ENCODE assay signal across 1 cellular context in the genomic region with DNA sequence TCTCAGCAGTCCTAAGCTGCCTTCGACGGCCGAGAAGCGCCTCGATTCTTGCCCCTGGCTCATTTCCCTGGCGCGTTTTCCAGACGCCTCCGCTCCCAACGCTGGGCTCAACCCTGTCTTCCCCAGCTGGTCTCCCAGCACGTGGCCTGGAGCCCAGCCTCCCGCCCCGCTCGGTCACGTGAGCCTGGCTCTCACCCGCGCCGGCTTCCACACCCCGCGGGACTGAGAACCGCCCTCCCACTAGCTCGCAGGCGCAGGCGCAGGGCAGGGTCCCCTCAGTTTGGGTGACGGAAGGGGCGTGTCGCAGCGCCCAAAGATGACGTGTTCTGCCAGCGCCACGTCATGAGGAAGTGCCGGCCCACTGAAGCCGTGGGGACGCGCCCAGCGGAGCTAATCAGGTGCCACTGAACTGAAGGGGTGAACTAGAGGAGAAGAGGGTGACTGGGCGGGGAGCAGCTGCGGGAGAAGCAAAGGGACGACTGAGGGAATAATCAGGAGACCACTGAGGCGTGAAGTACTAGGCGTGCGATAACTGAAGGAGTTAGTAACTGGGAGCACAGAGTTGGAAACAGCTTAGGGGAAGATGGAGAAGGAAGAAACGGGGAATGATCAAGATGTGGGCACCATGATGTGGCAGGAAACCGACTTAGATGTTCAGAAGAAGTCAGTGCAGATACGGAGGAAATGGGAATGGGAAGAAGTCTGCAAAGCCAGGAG.
TF ChIP-seq lines count a peak whose summit lies in the region.

A gene with protein sequence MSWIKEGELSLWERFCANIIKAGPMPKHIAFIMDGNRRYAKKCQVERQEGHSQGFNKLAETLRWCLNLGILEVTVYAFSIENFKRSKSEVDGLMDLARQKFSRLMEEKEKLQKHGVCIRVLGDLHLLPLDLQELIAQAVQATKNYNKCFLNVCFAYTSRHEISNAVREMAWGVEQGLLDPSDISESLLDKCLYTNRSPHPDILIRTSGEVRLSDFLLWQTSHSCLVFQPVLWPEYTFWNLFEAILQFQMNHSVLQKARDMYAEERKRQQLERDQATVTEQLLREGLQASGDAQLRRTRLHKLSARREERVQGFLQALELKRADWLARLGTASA (plus strand): TSS at position 343 of the 717 bp plus-strand sequence. CDS start 625 bp downstream, outside the sequence.

TF ChIP-seq in HepG2, 621 proteins besides CTCF, POLR2A, EP300 and RAD21 (continued from another document and continues in another):
- TF ChIP-seq, protein P1, sequence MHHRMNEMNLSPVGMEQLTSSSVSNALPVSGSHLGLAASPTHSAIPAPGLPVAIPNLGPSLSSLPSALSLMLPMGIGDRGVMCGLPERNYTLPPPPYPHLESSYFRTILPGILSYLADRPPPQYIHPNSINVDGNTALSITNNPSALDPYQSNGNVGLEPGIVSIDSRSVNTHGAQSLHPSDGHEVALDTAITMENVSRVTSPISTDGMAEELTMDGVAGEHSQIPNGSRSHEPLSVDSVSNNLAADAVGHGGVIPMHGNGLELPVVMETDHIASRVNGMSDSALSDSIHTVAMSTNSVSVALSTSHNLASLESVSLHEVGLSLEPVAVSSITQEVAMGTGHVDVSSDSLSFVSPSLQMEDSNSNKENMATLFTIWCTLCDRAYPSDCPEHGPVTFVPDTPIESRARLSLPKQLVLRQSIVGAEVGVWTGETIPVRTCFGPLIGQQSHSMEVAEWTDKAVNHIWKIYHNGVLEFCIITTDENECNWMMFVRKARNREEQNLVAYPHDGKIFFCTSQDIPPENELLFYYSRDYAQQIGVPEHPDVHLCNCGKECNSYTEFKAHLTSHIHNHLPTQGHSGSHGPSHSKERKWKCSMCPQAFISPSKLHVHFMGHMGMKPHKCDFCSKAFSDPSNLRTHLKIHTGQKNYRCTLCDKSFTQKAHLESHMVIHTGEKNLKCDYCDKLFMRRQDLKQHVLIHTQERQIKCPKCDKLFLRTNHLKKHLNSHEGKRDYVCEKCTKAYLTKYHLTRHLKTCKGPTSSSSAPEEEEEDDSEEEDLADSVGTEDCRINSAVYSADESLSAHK (CRISPR knock-in tag; IDR thresholded peaks at IDR 0.05; ENCODE audit: borderline replicate concordance), result peak; percentile 92
- TF ChIP-seq, protein P2, sequence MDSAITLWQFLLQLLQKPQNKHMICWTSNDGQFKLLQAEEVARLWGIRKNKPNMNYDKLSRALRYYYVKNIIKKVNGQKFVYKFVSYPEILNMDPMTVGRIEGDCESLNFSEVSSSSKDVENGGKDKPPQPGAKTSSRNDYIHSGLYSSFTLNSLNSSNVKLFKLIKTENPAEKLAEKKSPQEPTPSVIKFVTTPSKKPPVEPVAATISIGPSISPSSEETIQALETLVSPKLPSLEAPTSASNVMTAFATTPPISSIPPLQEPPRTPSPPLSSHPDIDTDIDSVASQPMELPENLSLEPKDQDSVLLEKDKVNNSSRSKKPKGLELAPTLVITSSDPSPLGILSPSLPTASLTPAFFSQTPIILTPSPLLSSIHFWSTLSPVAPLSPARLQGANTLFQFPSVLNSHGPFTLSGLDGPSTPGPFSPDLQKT (CRISPR knock-in tag; IDR thresholded peaks at IDR 0.05; ENCODE audit: borderline replicate concordance), result peak; percentile 12; the same call in 1 of the 2 replicates
- TF ChIP-seq CHCHD3 (CRISPR knock-in tag; IDR thresholded peaks at IDR 0.05) (peak; percentile 93), ZNF878 (CRISPR knock-in tag; IDR thresholded peaks at IDR 0.05) (peak; percentile 92), SALL2 (CRISPR knock-in tag; IDR thresholded peaks at IDR 0.05) (peak; percentile 92; the same call in 1 of the 2 replicates), RCOR2 (CRISPR knock-in tag; IDR thresholded peaks at IDR 0.05) (peak; percentile 82), ZNF670 (CRISPR knock-in tag; IDR thresholded peaks at IDR 0.05; ENCODE audit: borderline replicate concordance) (no peak), ZBTB38 (CRISPR knock-in tag; IDR thresholded peaks at IDR 0.05) (peak; percentile 96), SSRP1 (CRISPR knock-in tag; IDR thresholded peaks at IDR 0.05) (no peak), GTF2F1 (IDR thresholded peaks at IDR 0.05; ENCODE audit: low read length) (no peak), STAG1 (CRISPR knock-in tag; IDR thresholded peaks at IDR 0.05) (no peak), RELA (CRISPR knock-in tag; IDR thresholded peaks at IDR 0.05) (no peak), ZNF180 (CRISPR knock-in tag; IDR thresholded peaks at IDR 0.05; ENCODE audit: borderline replicate concordance, low read depth) (no peak), MXI1 (IDR thresholded peaks at IDR 0.05; ENCODE audit: borderline replicate concordance, low read depth, low read length) (peak; percentile 95; the same call in 2 of the 3 replicates), ZNF30 (CRISPR knock-in tag; IDR thresholded peaks at IDR 0.05) (peak; percentile 95), SP1 (IDR thresholded peaks at IDR 0.05) (peak; percentile 86; the same call in 1 of the 2 replicates), SP1 (CRISPR knock-in tag; IDR thresholded peaks at IDR 0.05) (peak; percentile 100), HDAC6 (IDR thresholded peaks at IDR 0.05; ENCODE audit: low read depth, low read length) (no peak), ZNF652 (CRISPR knock-in tag; IDR thresholded peaks at IDR 0.05; ENCODE audit: borderline replicate concordance, low read depth) (no peak), KMT2A (CRISPR knock-in tag; IDR thresholded peaks at IDR 0.05) (peak; percentile 89), FOXO1 (CRISPR knock-in tag; IDR thresholded peaks at IDR 0.05) (peak; percentile 64; the same call in 1 of the 2 replicates), SIN3A (IDR thresholded peaks at IDR 0.05; ENCODE audit: borderline replicate concordance, low read depth, low read length) (peak; percentile 95), TBL1XR1 (IDR thresholded peaks at IDR 0.05; ENCODE audit: borderline replicate concordance, low read length, partially characterized antibody) (no peak), ZNF850 (CRISPR knock-in tag; conservative IDR thresholded peaks at IDR 0.05) (no peak), BHLHE40 (IDR thresholded peaks at IDR 0.05; ENCODE audit: low read length) (peak; percentile 97), SUZ12 (IDR thresholded peaks at IDR 0.05; ENCODE audit: low read depth, low read length) (no peak), GTF3A (CRISPR knock-in tag; conservative IDR thresholded peaks at IDR 0.05) (no peak), ZNF772 (CRISPR knock-in tag; IDR thresholded peaks at IDR 0.05) (peak; percentile 98), ZNF441 (CRISPR knock-in tag; IDR thresholded peaks at IDR 0.05; ENCODE audit: borderline replicate concordance) (peak; percentile 58), HNRNPH1 (optimal IDR thresholded peaks at IDR 0.05; ENCODE audit: low read depth, low read length) (no peak), NFE2L1 (CRISPR knock-in tag; IDR thresholded peaks at IDR 0.05; ENCODE audit: borderline replicate concordance) (peak; percentile 71; the same call in 1 of the 2 replicates), KLF13 (CRISPR knock-in tag; IDR thresholded peaks at IDR 0.05) (peak; percentile 95; the same call in 1 of the 2 replicates), EHMT2 (IDR thresholded peaks at IDR 0.05; ENCODE audit: borderline replicate concordance, low read depth, low read length) (peak; percentile 63; the same call in 1 of the 2 replicates), SAP130 (CRISPR knock-in tag; IDR thresholded peaks at IDR 0.05; ENCODE audit: low read depth) (peak; percentile 99), NCOA2 (CRISPR knock-in tag; IDR thresholded peaks at IDR 0.05) (peak; percentile 84)
- TF ChIP-seq, protein P3, sequence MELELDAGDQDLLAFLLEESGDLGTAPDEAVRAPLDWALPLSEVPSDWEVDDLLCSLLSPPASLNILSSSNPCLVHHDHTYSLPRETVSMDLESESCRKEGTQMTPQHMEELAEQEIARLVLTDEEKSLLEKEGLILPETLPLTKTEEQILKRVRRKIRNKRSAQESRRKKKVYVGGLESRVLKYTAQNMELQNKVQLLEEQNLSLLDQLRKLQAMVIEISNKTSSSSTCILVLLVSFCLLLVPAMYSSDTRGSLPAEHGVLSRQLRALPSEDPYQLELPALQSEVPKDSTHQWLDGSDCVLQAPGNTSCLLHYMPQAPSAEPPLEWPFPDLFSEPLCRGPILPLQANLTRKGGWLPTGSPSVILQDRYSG (CRISPR knock-in tag; IDR thresholded peaks at IDR 0.05), result 0 out of 2 replicates have a peak, but pooled peaks have one; percentile 72
- TF ChIP-seq, protein P4, sequence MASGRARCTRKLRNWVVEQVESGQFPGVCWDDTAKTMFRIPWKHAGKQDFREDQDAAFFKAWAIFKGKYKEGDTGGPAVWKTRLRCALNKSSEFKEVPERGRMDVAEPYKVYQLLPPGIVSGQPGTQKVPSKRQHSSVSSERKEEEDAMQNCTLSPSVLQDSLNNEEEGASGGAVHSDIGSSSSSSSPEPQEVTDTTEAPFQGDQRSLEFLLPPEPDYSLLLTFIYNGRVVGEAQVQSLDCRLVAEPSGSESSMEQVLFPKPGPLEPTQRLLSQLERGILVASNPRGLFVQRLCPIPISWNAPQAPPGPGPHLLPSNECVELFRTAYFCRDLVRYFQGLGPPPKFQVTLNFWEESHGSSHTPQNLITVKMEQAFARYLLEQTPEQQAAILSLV (CRISPR knock-in tag; IDR thresholded peaks at IDR 0.05; ENCODE audit: borderline replicate concordance), result peak; percentile 97
- TF ChIP-seq, protein P5, sequence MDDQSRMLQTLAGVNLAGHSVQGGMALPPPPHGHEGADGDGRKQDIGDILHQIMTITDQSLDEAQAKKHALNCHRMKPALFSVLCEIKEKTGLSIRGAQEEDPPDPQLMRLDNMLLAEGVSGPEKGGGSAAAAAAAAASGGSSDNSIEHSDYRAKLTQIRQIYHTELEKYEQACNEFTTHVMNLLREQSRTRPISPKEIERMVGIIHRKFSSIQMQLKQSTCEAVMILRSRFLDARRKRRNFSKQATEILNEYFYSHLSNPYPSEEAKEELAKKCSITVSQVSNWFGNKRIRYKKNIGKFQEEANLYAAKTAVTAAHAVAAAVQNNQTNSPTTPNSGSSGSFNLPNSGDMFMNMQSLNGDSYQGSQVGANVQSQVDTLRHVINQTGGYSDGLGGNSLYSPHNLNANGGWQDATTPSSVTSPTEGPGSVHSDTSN (CRISPR knock-in tag; IDR thresholded peaks at IDR 0.05; ENCODE audit: borderline replicate concordance), result no peak
- TF ChIP-seq, protein P6, sequence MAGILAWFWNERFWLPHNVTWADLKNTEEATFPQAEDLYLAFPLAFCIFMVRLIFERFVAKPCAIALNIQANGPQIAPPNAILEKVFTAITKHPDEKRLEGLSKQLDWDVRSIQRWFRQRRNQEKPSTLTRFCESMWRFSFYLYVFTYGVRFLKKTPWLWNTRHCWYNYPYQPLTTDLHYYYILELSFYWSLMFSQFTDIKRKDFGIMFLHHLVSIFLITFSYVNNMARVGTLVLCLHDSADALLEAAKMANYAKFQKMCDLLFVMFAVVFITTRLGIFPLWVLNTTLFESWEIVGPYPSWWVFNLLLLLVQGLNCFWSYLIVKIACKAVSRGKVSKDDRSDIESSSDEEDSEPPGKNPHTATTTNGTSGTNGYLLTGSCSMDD (CRISPR knock-in tag; IDR thresholded peaks at IDR 0.05), result no peak
- TF ChIP-seq, protein P7, sequence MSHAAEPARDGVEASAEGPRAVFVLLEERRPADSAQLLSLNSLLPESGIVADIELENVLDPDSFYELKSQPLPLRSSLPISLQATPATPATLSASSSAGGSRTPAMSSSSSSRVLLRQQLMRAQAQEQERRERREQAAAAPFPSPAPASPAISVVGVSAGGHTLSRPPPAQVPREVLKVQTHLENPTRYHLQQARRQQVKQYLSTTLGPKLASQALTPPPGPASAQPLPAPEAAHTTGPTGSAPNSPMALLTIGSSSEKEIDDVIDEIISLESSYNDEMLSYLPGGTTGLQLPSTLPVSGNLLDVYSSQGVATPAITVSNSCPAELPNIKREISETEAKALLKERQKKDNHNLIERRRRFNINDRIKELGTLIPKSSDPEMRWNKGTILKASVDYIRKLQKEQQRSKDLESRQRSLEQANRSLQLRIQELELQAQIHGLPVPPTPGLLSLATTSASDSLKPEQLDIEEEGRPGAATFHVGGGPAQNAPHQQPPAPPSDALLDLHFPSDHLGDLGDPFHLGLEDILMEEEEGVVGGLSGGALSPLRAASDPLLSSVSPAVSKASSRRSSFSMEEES (CRISPR knock-in tag; IDR thresholded peaks at IDR 0.05), result peak; percentile 96
- TF ChIP-seq, protein P8, sequence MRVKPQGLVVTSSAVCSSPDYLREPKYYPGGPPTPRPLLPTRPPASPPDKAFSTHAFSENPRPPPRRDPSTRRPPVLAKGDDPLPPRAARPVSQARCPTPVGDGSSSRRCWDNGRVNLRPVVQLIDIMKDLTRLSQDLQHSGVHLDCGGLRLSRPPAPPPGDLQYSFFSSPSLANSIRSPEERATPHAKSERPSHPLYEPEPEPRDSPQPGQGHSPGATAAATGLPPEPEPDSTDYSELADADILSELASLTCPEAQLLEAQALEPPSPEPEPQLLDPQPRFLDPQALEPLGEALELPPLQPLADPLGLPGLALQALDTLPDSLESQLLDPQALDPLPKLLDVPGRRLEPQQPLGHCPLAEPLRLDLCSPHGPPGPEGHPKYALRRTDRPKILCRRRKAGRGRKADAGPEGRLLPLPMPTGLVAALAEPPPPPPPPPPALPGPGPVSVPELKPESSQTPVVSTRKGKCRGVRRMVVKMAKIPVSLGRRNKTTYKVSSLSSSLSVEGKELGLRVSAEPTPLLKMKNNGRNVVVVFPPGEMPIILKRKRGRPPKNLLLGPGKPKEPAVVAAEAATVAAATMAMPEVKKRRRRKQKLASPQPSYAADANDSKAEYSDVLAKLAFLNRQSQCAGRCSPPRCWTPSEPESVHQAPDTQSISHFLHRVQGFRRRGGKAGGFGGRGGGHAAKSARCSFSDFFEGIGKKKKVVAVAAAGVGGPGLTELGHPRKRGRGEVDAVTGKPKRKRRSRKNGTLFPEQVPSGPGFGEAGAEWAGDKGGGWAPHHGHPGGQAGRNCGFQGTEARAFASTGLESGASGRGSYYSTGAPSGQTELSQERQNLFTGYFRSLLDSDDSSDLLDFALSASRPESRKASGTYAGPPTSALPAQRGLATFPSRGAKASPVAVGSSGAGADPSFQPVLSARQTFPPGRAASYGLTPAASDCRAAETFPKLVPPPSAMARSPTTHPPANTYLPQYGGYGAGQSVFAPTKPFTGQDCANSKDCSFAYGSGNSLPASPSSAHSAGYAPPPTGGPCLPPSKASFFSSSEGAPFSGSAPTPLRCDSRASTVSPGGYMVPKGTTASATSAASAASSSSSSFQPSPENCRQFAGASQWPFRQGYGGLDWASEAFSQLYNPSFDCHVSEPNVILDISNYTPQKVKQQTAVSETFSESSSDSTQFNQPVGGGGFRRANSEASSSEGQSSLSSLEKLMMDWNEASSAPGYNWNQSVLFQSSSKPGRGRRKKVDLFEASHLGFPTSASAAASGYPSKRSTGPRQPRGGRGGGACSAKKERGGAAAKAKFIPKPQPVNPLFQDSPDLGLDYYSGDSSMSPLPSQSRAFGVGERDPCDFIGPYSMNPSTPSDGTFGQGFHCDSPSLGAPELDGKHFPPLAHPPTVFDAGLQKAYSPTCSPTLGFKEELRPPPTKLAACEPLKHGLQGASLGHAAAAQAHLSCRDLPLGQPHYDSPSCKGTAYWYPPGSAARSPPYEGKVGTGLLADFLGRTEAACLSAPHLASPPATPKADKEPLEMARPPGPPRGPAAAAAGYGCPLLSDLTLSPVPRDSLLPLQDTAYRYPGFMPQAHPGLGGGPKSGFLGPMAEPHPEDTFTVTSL (CRISPR knock-in tag; IDR thresholded peaks at IDR 0.05; ENCODE audit: borderline replicate concordance), result no peak
- TF ChIP-seq, protein P9, sequence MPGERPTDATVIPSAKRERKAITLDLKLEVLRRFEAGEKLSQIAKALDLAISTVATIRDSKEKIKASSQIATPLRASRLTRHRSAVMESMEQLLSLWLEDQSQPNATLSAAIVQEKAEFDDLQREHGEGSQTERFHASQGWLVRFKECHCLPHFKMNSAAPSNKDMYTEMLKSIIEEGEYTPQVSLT (CRISPR knock-in tag; IDR thresholded peaks at IDR 0.05; ENCODE audit: borderline replicate concordance, low read depth), result no peak
